1 cellular context compared by ENCODE assay signal in genomic region chr11:63711838-63712237, GRCh38.
TF ChIP-seq lines count a peak whose summit lies in the region.

No MANE protein-coding gene starts in this region.

TF ChIP-seq in WTC11, 78 proteins besides CTCF, POLR2A, EP300 and RAD21 (continued from another document):
- no peak for TF ChIP-seq PRDM15 (CRISPR knock-in tag; IDR thresholded peaks at IDR 0.05)
- TF ChIP-seq OVOL2 (CRISPR knock-in tag; IDR thresholded peaks at IDR 0.05; ENCODE audit: borderline replicate concordance) = no peak
